17 cellular contexts compared by ENCODE assay signal in genomic region chr4:24514808-24515207, GRCh38.
DNase-seq lines count a peak whose midpoint lies in the region; ATAC-seq and TF ChIP-seq lines count a peak whose summit lies in the region.
"Had no signal": no experiment of that assay in that cellular context is flagged by ENCODE, and none has a peak within 500 bp of the region (broad histone marks: within the 10 kb centered on the region; RNA-seq: fewer than 3 reads in every experiment).

No MANE protein-coding gene starts in this region.

- H3K27ac ChIP-seq in RWPE1 (no peak overlapping the region), foreskin keratinocyte (no peak overlapping the region)

- POLR2A ChIA-PET in RWPE1 (lab: Yijun Ruan, JAX; ENCODE audit: low non-redundant PET) = no interaction called here

- no peak for DNase-seq in AG10803 (ENCODE audit: low read depth)
- DNase-seq in GM13976 (ENCODE audit: low spot score) = peak; percentile 32
- peak; percentile 26 for DNase-seq in RWPE1 (ENCODE audit: low spot score)
- no peak for DNase-seq in foreskin keratinocyte
- no peak for DNase-seq in activated CD8-positive, alpha-beta memory T cell treated with anti-CD3 and anti-CD28 coated beads, Interleukin-2, amount 10 ng/mL, durations not matched to agents 7 days and 5 days
- no peak for DNase-seq in NCI-H128 (lab: John Stamatoyannopoulos, UW; ENCODE audit: unreplicated experiment)
- DNase-seq: activated CD8-positive, alpha-beta memory T cell treated with anti-CD3 and anti-CD28 coated beads, Interleukin-2, amount 50 U/mL, for 48 hours; aorta; CD4-positive, alpha-beta memory T cell; effector memory CD8-positive, alpha-beta T cell; mammary epithelial cell; posterior cingulate gyrus; SHP77 treated with DMSO at 0.1 percent for 48 hours; stimulated activated CD4-positive, alpha-beta T cell treated with anti-CD3 and anti-CD28 coated beads, Interleukin-4, amount 100 ng/mL, for 1 hour; stimulated activated naive CD4-positive, alpha-beta T cell treated with Interleukin-2 at 50 U/mL for 16 hours had no signal

- ATAC-seq in foreskin keratinocyte = no peak
- ATAC-seq in activated CD8-positive, alpha-beta memory T cell treated with anti-CD3 and anti-CD28 coated beads, Interleukin-2, amount 10 ng/mL, durations not matched to agents 7 days and 5 days = no peak
- ATAC-seq in HG03280 (IDR thresholded peaks at IDR 0.05; ENCODE audit: unreplicated experiment) = no peak
- ATAC-seq in HG02970 (IDR thresholded peaks at IDR 0.05; ENCODE audit: low FRiP score, unreplicated experiment) = no peak
- ATAC-seq: effector memory CD8-positive, alpha-beta T cell had no signal

- H3K4me1 ChIP-seq in foreskin keratinocyte = no peaks in the 10 kb centered on the region

- no peak overlapping the region for H3K27ac Mint-ChIP-seq in activated CD8-positive, alpha-beta memory T cell treated with anti-CD3 and anti-CD28 coated beads, Interleukin-2, amount 10 ng/mL, durations not matched to agents 7 days and 5 days
- H3K27ac Mint-ChIP-seq: effector memory CD8-positive, alpha-beta T cell had no signal

- no peaks in the 10 kb centered on the region for H3K27me3 Mint-ChIP-seq in activated CD8-positive, alpha-beta memory T cell treated with anti-CD3 and anti-CD28 coated beads, Interleukin-2, amount 10 ng/mL, durations not matched to agents 7 days and 5 days
- H3K27me3 Mint-ChIP-seq: CD4-positive, alpha-beta memory T cell; effector memory CD8-positive, alpha-beta T cell had no signal

- peak; percentile 33 for TF ChIP-seq CTCF in AG10803 (conservative IDR thresholded peaks at IDR 0.05; ENCODE audit: low read length)
- no peak for TF ChIP-seq CTCF in GM13976 (IDR thresholded peaks at IDR 0.05; ENCODE audit: borderline replicate concordance, control extremely low read depth, extremely low read depth, insufficient read depth, missing control alignments)
- no peak for TF ChIP-seq CTCF in RWPE1 (conservative IDR thresholded peaks at IDR 0.05; ENCODE audit: low read depth)
- TF ChIP-seq CTCF in foreskin keratinocyte (conservative IDR thresholded peaks at IDR 0.05) = peak; percentile 47

- no peaks in the 10 kb centered on the region for H3K9me3 Mint-ChIP-seq in activated CD8-positive, alpha-beta memory T cell treated with anti-CD3 and anti-CD28 coated beads, Interleukin-2, amount 10 ng/mL, durations not matched to agents 7 days and 5 days (ENCODE audit: low read depth)
- H3K9me3 Mint-ChIP-seq: effector memory CD8-positive, alpha-beta T cell had no signal

- peaks cover 24% of the 10 kb centered on the region for H3K36me3 Mint-ChIP-seq in activated CD8-positive, alpha-beta memory T cell treated with anti-CD3 and anti-CD28 coated beads, Interleukin-2, amount 10 ng/mL, durations not matched to agents 7 days and 5 days

- H3K4me3 ChIP-seq in AG10803 (ENCODE audit: low read length) = no peak overlapping the region

- H3K4me1 Mint-ChIP-seq in activated CD8-positive, alpha-beta memory T cell treated with anti-CD3 and anti-CD28 coated beads, Interleukin-2, amount 10 ng/mL, durations not matched to agents 7 days and 5 days = peaks cover 2% of the 10 kb centered on the region

- CTCF ChIA-PET in RWPE1 (lab: Yijun Ruan, JAX) = interaction anchor here (0.6 to 1.2 kb wide), 2 partner anchors 55 to 995 kb away, joined by 3 read pairs; no protein-coding TSS in a partner anchor
- CTCF ChIA-PET in activated CD8-positive, alpha-beta memory T cell treated with anti-CD3 and anti-CD28 coated beads, Interleukin-2, amount 10 ng/mL, durations not matched to agents 7 days and 5 days (lab: Charles Lee) = interaction anchor here (0.7 to 2.0 kb wide), 5 partner anchors 10 to 37 kb away, joined by 3 to 12 read pairs (median 3); no protein-coding TSS in a partner anchor

- H3K4me3 Mint-ChIP-seq in activated CD8-positive, alpha-beta memory T cell treated with anti-CD3 and anti-CD28 coated beads, Interleukin-2, amount 10 ng/mL, durations not matched to agents 7 days and 5 days = no peak overlapping the region
- H3K4me3 Mint-ChIP-seq: CD4-positive, alpha-beta memory T cell; effector memory CD8-positive, alpha-beta T cell had no signal

- in situ Hi-C loops in GM13976 (cut with MboI; ENCODE audit: low sequenced_read_pairs, unreplicated experiment) = no loop called here

- no peaks in the 10 kb centered on the region for H3K27me3 ChIP-seq in foreskin keratinocyte

Comparison
In these comparisons a context has a peak if more than half of its experiments do, and no peak if none do; other contexts are left out.
1. DNase-seq: peak in GM13976 (single experiment) and RWPE1 (single experiment); none in AG10803 (single experiment), foreskin keratinocyte (0 of 2), activated CD8-positive, alpha-beta memory T cell treated with anti-CD3 and anti-CD28 coated beads, Interleukin-2, amount 10 ng/mL, durations not matched to agents 7 days and 5 days (single experiment) and NCI-H128 (single experiment).
2. CTCF ChIP-seq: peak in AG10803 (single experiment) and foreskin keratinocyte (single experiment); none in GM13976 (single experiment) and RWPE1 (single experiment).